ENCODE assay signal across 18 cellular contexts in genomic region chr10:11699546-11700097, GRCh38. TPM values are rescaled to one million over a fixed set of nuclear protein-coding genes. Genes with fewer than 3 reads are reported as not detected.
DNase-seq lines count a peak whose midpoint lies in the region; ATAC-seq and TF ChIP-seq lines count a peak whose summit lies in the region.
"Had no signal": no experiment of that assay in that cellular context is flagged by ENCODE, and none has a peak within 500 bp of the region (broad histone marks: within the 10 kb centered on the region; RNA-seq: fewer than 3 reads in every experiment).

No MANE protein-coding gene starts in this region.

- H3K27ac Mint-ChIP-seq in activated B cell treated with CpG ODN at 0.5 μM for 24 hours, result peak overlapping the region; percentile 86
- H3K27ac Mint-ChIP-seq in CD8-positive, alpha-beta T cell, result no peak overlapping the region
- H3K27ac Mint-ChIP-seq: activated CD8-positive, alpha-beta memory T cell treated with anti-CD3 and anti-CD28 coated beads, Interleukin-2, amount 10 ng/mL, durations not matched to agents 7 days and 5 days; GM23338; T-helper 17 cell had no signal

- peaks cover 12% of the 10 kb centered on the region in 2 experiments for H3K4me1 ChIP-seq in neutrophil (ENCODE audit: control insufficient read depth in 1 of 2, insufficient read depth in 1 of 2, low read depth in 1 of 2, low read length in 1 of 2)
- no peaks in the 10 kb centered on the region for H3K4me1 ChIP-seq in CD8-positive, alpha-beta T cell (ENCODE audit: insufficient read depth, low read length)
- H3K4me1 ChIP-seq: ascending aorta had no signal

- intact Hi-C loops in activated B cell treated with CpG ODN at 0.5 μM for 24 hours (cut with micrococcal nuclease) (loop anchor here (1.0 to 5.0 kb wide), 3 partner anchors 11 to 37 kb away; no protein-coding TSS in a partner anchor), sciatic nerve (cut with DNase I) (no loop called here)
- intact Hi-C loops in CD8-positive, alpha-beta T cell (cut with DNase I, micrococcal nuclease), result no loop called here

- H3K36me3 Mint-ChIP-seq in activated B cell treated with CpG ODN at 0.5 μM for 24 hours (ENCODE audit: low read depth), result no peaks in the 10 kb centered on the region
- H3K36me3 Mint-ChIP-seq in CD8-positive, alpha-beta T cell, result no peaks in the 10 kb centered on the region
- H3K36me3 Mint-ChIP-seq: activated CD8-positive, alpha-beta memory T cell treated with anti-CD3 and anti-CD28 coated beads, Interleukin-2, amount 10 ng/mL, durations not matched to agents 7 days and 5 days; naive thymus-derived CD4-positive, alpha-beta T cell had no signal

- H3K9me3 Mint-ChIP-seq in activated B cell treated with CpG ODN at 0.5 μM for 24 hours, result no peaks in the 10 kb centered on the region
- H3K9me3 Mint-ChIP-seq in CD8-positive, alpha-beta T cell, result no peaks in the 10 kb centered on the region
- H3K9me3 Mint-ChIP-seq: GM23338 had no signal

- H3K27ac ChIP-seq in neutrophil, result peak overlapping the region; percentile 30
- no peak overlapping the region for H3K27ac ChIP-seq in CD8-positive, alpha-beta T cell (ENCODE audit: low read depth, low read length)
- H3K27ac ChIP-seq: ascending aorta had no signal

- H3K27me3 Mint-ChIP-seq in activated B cell treated with CpG ODN at 0.5 μM for 24 hours, result no peaks in the 10 kb centered on the region
- no peaks in the 10 kb centered on the region for H3K27me3 Mint-ChIP-seq in CD8-positive, alpha-beta T cell (ENCODE audit: low read depth)

- H3K9me3 ChIP-seq in neutrophil, result no peaks in the 10 kb centered on the region
- H3K9me3 ChIP-seq in CD8-positive, alpha-beta T cell (ENCODE audit: low read length), result no peaks in the 10 kb centered on the region
- H3K9me3 ChIP-seq: ascending aorta had no signal

- DNase-seq in activated B cell treated with CpG ODN at 0.5 μM for 24 hours (no peak), sciatic nerve (ENCODE audit: low spot score) (no peak), anterior cingulate cortex (lab: John Stamatoyannopoulos, UW) (no peak)
- no peak for DNase-seq in CD8-positive, alpha-beta T cell
- DNase-seq: activated CD8-positive, alpha-beta memory T cell treated with anti-CD3 and anti-CD28 coated beads, Interleukin-2, amount 10 ng/mL, durations not matched to agents 7 days and 5 days; activated gamma-delta T cell; left ventricle myocardium superior; naive thymus-derived CD4-positive, alpha-beta T cell; NCI-H187; NCI-H446; T-helper 17 cell had no signal

- H3K27me3 ChIP-seq in neutrophil, result peaks cover 7% of the 10 kb centered on the region
- no peaks in the 10 kb centered on the region for H3K27me3 ChIP-seq in CD8-positive, alpha-beta T cell (ENCODE audit: insufficient read depth, low read length)
- H3K27me3 ChIP-seq: ascending aorta had no signal

- POLR2A ChIA-PET in activated B cell treated with CpG ODN at 0.5 μM for 24 hours (lab: Charles Lee), result interaction anchor here (0.7 to 2.1 kb wide), 16 partner anchors 10 to 184 kb away, joined by 3 to 43 read pairs (median 4); partner anchors contain the start of gene USP6NL
- POLR2A ChIA-PET in CD8-positive, alpha-beta T cell (lab: Charles Lee), result no interaction called here

- CTCF ChIA-PET in activated B cell treated with CpG ODN at 0.5 μM for 24 hours (lab: Charles Lee), result interaction anchor here (0.9 to 2.0 kb wide), 5 partner anchors 10 to 183 kb away, joined by 4 to 10 read pairs (median 4); no protein-coding TSS in a partner anchor
- CTCF ChIA-PET in CD8-positive, alpha-beta T cell (lab: Charles Lee), result interaction anchor here (0.6 kb wide), 1 partner anchor 59 kb away, joined by 3 read pairs; no protein-coding TSS in a partner anchor

- H3K4me1 Mint-ChIP-seq in activated B cell treated with CpG ODN at 0.5 μM for 24 hours, result peaks cover 66% of the 10 kb centered on the region
- peaks cover 15% of the 10 kb centered on the region for H3K4me1 Mint-ChIP-seq in CD8-positive, alpha-beta T cell (ENCODE audit: low read depth)
- H3K4me1 Mint-ChIP-seq: GM23338 had no signal

- ATAC-seq in GM18517 (IDR thresholded peaks at IDR 0.05; ENCODE audit: unreplicated experiment) (peak; percentile 5), HG03060 (IDR thresholded peaks at IDR 0.05; ENCODE audit: low read depth, unreplicated experiment) (peak; percentile 18), activated B cell treated with CpG ODN at 0.5 μM for 24 hours (ENCODE audit: low read depth) (peak; percentile 19), sciatic nerve (no peak), GM19351 (IDR thresholded peaks at IDR 0.05; ENCODE audit: unreplicated experiment) (no peak)
- no peak for ATAC-seq in CD8-positive, alpha-beta T cell
- ATAC-seq: activated CD8-positive, alpha-beta memory T cell treated with anti-CD3 and anti-CD28 coated beads, Interleukin-2, amount 10 ng/mL, durations not matched to agents 7 days and 5 days; GM23338; left ventricle myocardium superior; Right ventricle myocardium inferior; T-helper 17 cell had no signal

- H3K4me3 ChIP-seq in neutrophil (ENCODE audit: low read depth in 1 of 2, low read length in 1 of 2), result no peak overlapping the region
- H3K4me3 ChIP-seq in CD8-positive, alpha-beta T cell (ENCODE audit: low read depth, low read length), result no peak overlapping the region
- H3K4me3 ChIP-seq: ascending aorta, GM23338 had no signal

- no peaks in the 10 kb centered on the region for H3K36me3 ChIP-seq in neutrophil
- no peaks in the 10 kb centered on the region for H3K36me3 ChIP-seq in CD8-positive, alpha-beta T cell (ENCODE audit: insufficient read depth, low read length)
- H3K36me3 ChIP-seq: ascending aorta had no signal

- peak overlapping the region; percentile 44 for H3K4me3 Mint-ChIP-seq in activated B cell treated with CpG ODN at 0.5 μM for 24 hours
- no peak overlapping the region for H3K4me3 Mint-ChIP-seq in CD8-positive, alpha-beta T cell
- H3K4me3 Mint-ChIP-seq: activated CD8-positive, alpha-beta memory T cell treated with anti-CD3 and anti-CD28 coated beads, Interleukin-2, amount 10 ng/mL, durations not matched to agents 7 days and 5 days; GM23338; naive thymus-derived CD4-positive, alpha-beta T cell; T-helper 17 cell had no signal

- no peak for TF ChIP-seq CTCF in activated B cell treated with CpG ODN at 0.5 μM for 24 hours (IDR thresholded peaks at IDR 0.05)
- TF ChIP-seq CTCF in neutrophil (IDR thresholded peaks at IDR 0.05), result no peak
- no peak for TF ChIP-seq CTCF in CD8-positive, alpha-beta T cell (IDR thresholded peaks at IDR 0.05)

RNA-seq across cellular contexts. Expression of gene ECHDC3, which starts 42.6 kb away (rescaled TPM):
- 10.1 and 12.5 TPM in 2 replicates for total RNA-seq in activated B cell treated with CpG ODN at 0.5 μM for 24 hours
- 8.6 TPM for total RNA-seq in sciatic nerve
- 1 to 10 TPM in 1 of 2 experiments, under 1 TPM in 1; 0.90 to 1.3 TPM for total RNA-seq in CD8-positive, alpha-beta T cell

Comparison
In these comparisons a context has a peak if more than half of its experiments do, and no peak if none do; other contexts are left out.
1. ATAC-seq: peak in GM18517 (single experiment), HG03060 (single experiment) and activated B cell treated with CpG ODN at 0.5 μM for 24 hours (single experiment); none in sciatic nerve (single experiment), CD8-positive, alpha-beta T cell (single experiment) and GM19351 (single experiment).